ENCODE assay signal across 10 cellular contexts in the genomic region with DNA sequence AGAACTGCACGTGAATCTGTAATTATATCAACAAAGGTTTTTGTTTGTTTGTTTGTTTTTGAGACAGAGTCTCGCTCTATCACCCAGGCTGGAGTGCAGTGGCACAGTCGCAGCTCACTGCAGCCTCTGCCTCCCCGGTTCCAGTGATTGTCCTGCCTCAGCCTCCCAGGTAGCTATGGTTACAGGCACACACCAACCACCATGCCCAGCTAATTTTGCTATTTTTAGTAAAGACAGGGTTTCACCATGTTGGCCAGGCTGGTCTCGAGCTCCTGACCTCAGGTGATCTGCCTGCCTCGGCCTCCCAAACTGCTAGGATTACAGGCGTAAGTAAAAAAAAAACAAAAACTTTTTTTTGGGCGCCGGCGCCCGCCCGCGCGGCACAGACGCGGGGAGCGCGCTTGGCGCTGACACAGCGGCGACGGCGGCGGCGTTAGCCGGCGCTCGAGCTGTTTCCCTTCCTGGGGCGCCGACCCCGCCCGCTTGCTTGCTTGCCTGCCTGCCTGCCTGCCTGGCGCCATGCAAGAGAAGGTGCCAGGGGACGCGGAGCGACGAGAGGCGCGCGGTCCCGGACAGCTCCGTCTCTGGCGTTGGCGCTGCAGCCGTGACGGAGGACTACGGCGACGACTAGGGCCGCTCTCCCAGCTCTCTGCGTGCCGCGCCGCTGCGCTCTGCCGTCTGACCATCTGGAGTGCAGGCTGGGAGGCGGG.
DNase-seq lines count a peak whose midpoint lies in the region; ATAC-seq, FAIRE-seq and TF ChIP-seq lines count a peak whose summit lies in the region.
"Had no signal": no experiment of that assay in that cellular context is flagged by ENCODE, and none has a peak within 500 bp of the region (broad histone marks: within the 10 kb centered on the region; RNA-seq: fewer than 3 reads in every experiment).

No MANE protein-coding gene starts in this region.

- H3K4me3 ChIP-seq in adipocyte (ENCODE audit: low read length) (peak overlapping the region; percentile 59), kidney (ENCODE audit: low read length in 2 of 2) (peak overlapping the region; percentile 29 to 34), subcutaneous abdominal adipose tissue (ENCODE audit: low read depth in 1 of 5, low read length in 5 of 5) (peak overlapping the region; percentile 47 to 73 (median 57))
- H3K4me3 ChIP-seq: neural progenitor cell had no signal

- H3K4me1 ChIP-seq in adipocyte (ENCODE audit: control insufficient read depth, insufficient read depth, low read length) (no peaks in the 10 kb centered on the region), kidney (ENCODE audit: control insufficient read depth in 1 of 2, insufficient read depth in 1 of 2, low read depth in 1 of 2, low read length in 2 of 2) (no peaks in the 10 kb centered on the region), subcutaneous abdominal adipose tissue (ENCODE audit: control insufficient read depth in 5 of 5, insufficient read depth in 5 of 5, low read length in 5 of 5) (peaks cover 0 to 10% (median 3%) of the 10 kb centered on the region in 5 donors)
- H3K4me1 ChIP-seq: neural progenitor cell had no signal

- peaks cover 3% of the 10 kb centered on the region for H3K9me3 ChIP-seq in adipocyte (ENCODE audit: control insufficient read depth, low read length)
- H3K9me3 ChIP-seq in kidney (ENCODE audit: control insufficient read depth in 1 of 2, low read length in 2 of 2): no peaks in the 10 kb centered on the region
- no peaks in the 10 kb centered on the region for H3K9me3 ChIP-seq in subcutaneous abdominal adipose tissue (ENCODE audit: control insufficient read depth in 5 of 5, low read length in 5 of 5)

- no peak for TF ChIP-seq CTCF in kidney (IDR thresholded peaks at IDR 0.05; ENCODE audit: borderline replicate concordance, extremely low read depth, insufficient read depth)

- H3K27me3 ChIP-seq in adipocyte (replicated peaks; ENCODE audit: control insufficient read depth, insufficient read depth, low read length) (no peaks in the 10 kb centered on the region), subcutaneous abdominal adipose tissue (ENCODE audit: control insufficient read depth in 5 of 5, insufficient read depth in 4 of 5, low read length in 5 of 5) (no peaks in the 10 kb centered on the region)
- H3K27me3 ChIP-seq: neural progenitor cell had no signal

- no peak overlapping the region for H3K27ac ChIP-seq in kidney (ENCODE audit: low read depth in 2 of 2, low read length in 2 of 2)
- H3K27ac ChIP-seq in subcutaneous abdominal adipose tissue (ENCODE audit: low read depth, low read length): no peak overlapping the region
- H3K27ac ChIP-seq: neural progenitor cell had no signal

- ATAC-seq in GM19324 (IDR thresholded peaks at IDR 0.05; ENCODE audit: low FRiP score, unreplicated experiment): no peak

- DNase-seq in DMS153 (lab: John Stamatoyannopoulos, UW) (peak; percentile 30), DMS153 treated with DMSO at 0.1 percent for 48 hours (lab: John Stamatoyannopoulos, UW; ENCODE audit: unreplicated experiment) (no peak), adipocyte (ENCODE audit: low read depth) (no peak), kidney (no peak), SIG-M5 treated with dmso at 0.1 percent for 504 hours (lab: John Stamatoyannopoulos, UW; ENCODE audit: unreplicated experiment) (no peak)
- DNase-seq in activated CD4-positive, CD25-positive, alpha-beta regulatory T cell (lab: John Stamatoyannopoulos, UW): no peak

- intact Hi-C loops in kidney (cut with DNase I): no loop called here

- H3K36me3 ChIP-seq in adipocyte (ENCODE audit: control insufficient read depth, insufficient read depth, low read length, severe bottlenecking): no peaks in the 10 kb centered on the region
- H3K36me3 ChIP-seq in kidney (ENCODE audit: control insufficient read depth in 1 of 2, insufficient read depth in 2 of 2, low read length in 2 of 2): no peaks in the 10 kb centered on the region
- no peaks in the 10 kb centered on the region for H3K36me3 ChIP-seq in subcutaneous abdominal adipose tissue (ENCODE audit: control insufficient read depth in 5 of 5, insufficient read depth in 5 of 5, low read length in 5 of 5)
- H3K36me3 ChIP-seq: neural progenitor cell had no signal

- no peak for FAIRE-seq in kidney (lab: Jason Lieb, UNC)
- FAIRE-seq: A204.1 had no signal

- H3K9ac ChIP-seq in adipocyte (ENCODE audit: low read length) (no peak overlapping the region), kidney (ENCODE audit: low read length in 2 of 2) (no peak overlapping the region), subcutaneous abdominal adipose tissue (ENCODE audit: low read length in 5 of 5) (no peak overlapping the region)
- H3K9ac ChIP-seq: neural progenitor cell had no signal
